ENCODE assay signal across 14 cellular contexts in the genomic region with DNA sequence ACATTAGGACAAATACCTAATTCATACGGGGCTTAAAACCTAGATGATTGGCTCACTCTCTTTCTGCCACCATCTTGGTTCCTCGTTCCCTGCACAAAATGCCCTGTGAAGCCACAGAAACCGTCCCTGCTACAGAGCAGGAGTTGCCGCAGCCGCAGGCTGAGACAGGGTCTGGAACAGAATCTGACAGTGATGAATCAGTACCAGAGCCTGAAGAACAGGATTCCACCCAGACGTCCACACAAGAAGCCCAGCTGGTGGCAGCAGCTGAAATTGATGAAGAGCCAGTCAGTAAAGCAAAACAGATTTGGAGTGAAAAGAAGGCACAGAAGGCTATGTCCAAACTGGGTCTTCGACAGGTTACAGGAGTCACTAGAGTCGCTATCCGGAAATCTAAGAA. TPM values are rescaled to one million over a fixed set of nuclear protein-coding genes. Genes with fewer than 3 reads are reported as not detected.
DNase-seq lines count a peak whose midpoint lies in the region; ATAC-seq and TF ChIP-seq lines count a peak whose summit lies in the region.
"Had no signal": no experiment of that assay in that cellular context is flagged by ENCODE, and none has a peak within 500 bp of the region (broad histone marks: within the 10 kb centered on the region; RNA-seq: fewer than 3 reads in every experiment).

No MANE protein-coding gene starts in this region.

- POLR2A ChIA-PET in OCI-LY7 (lab: Charles Lee) = interaction anchor here (0.6 kb wide), 1 partner anchor 117 kb away, joined by 3 read pairs; no protein-coding TSS in a partner anchor

- ATAC-seq in HG02852 (IDR thresholded peaks at IDR 0.05; ENCODE audit: unreplicated experiment) = no peak

- BruUV-seq in OCI-LY7 (replicated peaks; lab: Mats Ljungman, UMichigan) = no TSS peak

- H3K27ac ChIP-seq in MM.1S (ENCODE audit: low read length) (peak overlapping the region; percentile 80; the same call in 1 of the 2 replicates), OCI-LY7 (ENCODE audit: low read depth, low read length, poor library complexity, severe bottlenecking) (no peak overlapping the region)
- H3K27ac ChIP-seq: C4-2B had no signal

- peaks cover 7% of the 10 kb centered on the region; the same call in 1 of the 2 replicates for H3K4me1 ChIP-seq in MM.1S (ENCODE audit: low read length)
- peaks cover 3% of the 10 kb centered on the region for H3K4me1 ChIP-seq in OCI-LY7 (ENCODE audit: insufficient read depth, low read length, poor library complexity, severe bottlenecking)
- H3K4me1 ChIP-seq: BE2C, HAP-1 had no signal

- TF ChIP-seq CTCF in MM.1S (IDR thresholded peaks at IDR 0.05; ENCODE audit: low read length) (no peak), mesothelial cell of epicardium (IDR thresholded peaks at IDR 0.05; ENCODE audit: unreplicated experiment) (no peak), type B pancreatic cell (conservative IDR thresholded peaks at IDR 0.05) (no peak), OCI-LY7 (conservative IDR thresholded peaks at IDR 0.05; ENCODE audit: low read length) (no peak)

- no peaks in the 10 kb centered on the region for H3K27me3 ChIP-seq in MM.1S (replicated peaks; ENCODE audit: insufficient read depth, low read length)

- H3K27me3 Mint-ChIP-seq in mesothelial cell of epicardium (ENCODE audit: low read depth) (peaks cover 16% of the 10 kb centered on the region), type B pancreatic cell (peaks cover 7% of the 10 kb centered on the region)

- peak; percentile 64 for DNase-seq in MM.1S
- DNase-seq in fibroblast of gingiva (ENCODE audit: low read depth) = peak; percentile 20
- no peak for DNase-seq in mesothelial cell of epicardium (ENCODE audit: low spot score in 2 of 2, unreplicated experiment in 2 of 2)
- no peak for DNase-seq in type B pancreatic cell (ENCODE audit: extremely low spot score, unreplicated experiment)
- no peak for DNase-seq in NCI-H82 treated with DMSO at 0.1 percent for 48 hours (lab: John Stamatoyannopoulos, UW; ENCODE audit: unreplicated experiment)
- DNase-seq in OCI-LY7 (ENCODE audit: low spot score) = no peak
- DNase-seq: BE2C; CD4-positive, alpha-beta memory T cell; DMS79; GOT3; HFFc6 had no signal

- H3F3A ChIP-seq in MM.1S (ENCODE audit: insufficient read depth, low read length) = peaks cover 9% of the 10 kb centered on the region; the same call in 1 of the 2 replicates

- H3K27ac Mint-ChIP-seq in mesothelial cell of epicardium (peak overlapping the region; percentile 41), type B pancreatic cell (peak overlapping the region; percentile 29)
- H3K27ac Mint-ChIP-seq: CD4-positive, alpha-beta memory T cell; HFFc6 had no signal

- H3K4me3 Mint-ChIP-seq in mesothelial cell of epicardium (no peak overlapping the region), type B pancreatic cell (peak overlapping the region; percentile 48)
- H3K4me3 Mint-ChIP-seq: CD4-positive, alpha-beta memory T cell; HFFc6 had no signal

- CTCF ChIA-PET in OCI-LY7 (lab: Charles Lee; ENCODE audit: unreplicated experiment) = no interaction called here

- H2AFZ ChIP-seq in MM.1S (ENCODE audit: low read length) (peak overlapping the region; percentile 61), OCI-LY7 (ENCODE audit: low read length) (no peak overlapping the region)

- H3K9me3 Mint-ChIP-seq in mesothelial cell of epicardium = no peaks in the 10 kb centered on the region
- no peaks in the 10 kb centered on the region for H3K9me3 Mint-ChIP-seq in type B pancreatic cell

- H4K20me1 ChIP-seq in MM.1S (ENCODE audit: insufficient read depth, low read length) (no peaks in the 10 kb centered on the region), OCI-LY7 (ENCODE audit: insufficient read depth, low read length) (no peaks in the 10 kb centered on the region)

- H3K36me3 Mint-ChIP-seq in mesothelial cell of epicardium (no peaks in the 10 kb centered on the region), type B pancreatic cell (no peaks in the 10 kb centered on the region)
- H3K36me3 Mint-ChIP-seq: CD4-positive, alpha-beta memory T cell had no signal

- H3K79me2 ChIP-seq in MM.1S (ENCODE audit: low read length) (no peaks in the 10 kb centered on the region), OCI-LY7 (ENCODE audit: insufficient read depth, low read depth, low read length) (no peaks in the 10 kb centered on the region)

- H3K4me2 ChIP-seq in MM.1S (ENCODE audit: low read depth, low read length) (peak overlapping the region; percentile 50), OCI-LY7 (ENCODE audit: low read length) (no peak overlapping the region)

- H3K9ac ChIP-seq in MM.1S (ENCODE audit: low read length) = peak overlapping the region; percentile 33; the same call in 1 of the 2 replicates

- no peaks in the 10 kb centered on the region for H3K9me2 ChIP-seq in MM.1S (replicated peaks; ENCODE audit: insufficient read depth, low read length)
- H3K9me2 ChIP-seq in OCI-LY7 (ENCODE audit: insufficient read depth, low read length) = no peaks in the 10 kb centered on the region

- H3K4me3 ChIP-seq in MM.1S (ENCODE audit: low read length) (peak overlapping the region; percentile 35; the same call in 1 of the 2 replicates), OCI-LY7 (ENCODE audit: low read depth, low read length, poor library complexity, severe bottlenecking) (no peak overlapping the region)
- H3K4me3 ChIP-seq: HAP-1 had no signal

- intact Hi-C loops in OCI-LY7 (cut with micrococcal nuclease; ENCODE audit: unreplicated experiment) = loop anchor here (10.0 kb wide), 1 partner anchor 382 kb away; the partner anchor contains the start of gene MSMO1

- H3K36me3 ChIP-seq in MM.1S (replicated peaks; ENCODE audit: insufficient read depth, low read length) = no peaks in the 10 kb centered on the region
- no peaks in the 10 kb centered on the region for H3K36me3 ChIP-seq in OCI-LY7 (ENCODE audit: insufficient read depth, low read length)
- H3K36me3 ChIP-seq: BE2C, HAP-1 had no signal

- H3K4me1 Mint-ChIP-seq in mesothelial cell of epicardium (peaks cover 12% of the 10 kb centered on the region), type B pancreatic cell (ENCODE audit: unreplicated experiment) (no peaks in the 10 kb centered on the region)
- H3K4me1 Mint-ChIP-seq: CD4-positive, alpha-beta memory T cell had no signal

- H3K9me3 ChIP-seq in MM.1S (replicated peaks; ENCODE audit: insufficient read depth, low read length) (no peaks in the 10 kb centered on the region), OCI-LY7 (ENCODE audit: low read length) (no peaks in the 10 kb centered on the region)
- H3K9me3 ChIP-seq: BE2C, HAP-1 had no signal

RNA-seq across cellular contexts. Expression of gene TRIM61, which starts 34.3 kb away (rescaled TPM):
- total RNA-seq in mesothelial cell of epicardium (1.6 to 2.4 TPM (median 2.2 TPM) in 3 replicates), type B pancreatic cell (ENCODE audit: low replicate concordance) (2.1 and 2.6 TPM in 2 replicates), OCI-LY7 (2022) (5.2 and 6.1 TPM in 2 replicates)
- 2.8 and 3.1 TPM in 2 replicates for total RNA-seq in OCI-LY7 (2014; rRNA removed; shearing (Covaris generic))

Comparison
In these comparisons a context has a peak if more than half of its experiments do, and no peak if none do; other contexts are left out.
1. DNase-seq: peak in MM.1S (single experiment) and fibroblast of gingiva (single experiment); none in mesothelial cell of epicardium (0 of 2), type B pancreatic cell (single experiment), NCI-H82 treated with DMSO at 0.1 percent for 48 hours (single experiment) and OCI-LY7 (single experiment).